In genomic region chr7:35599642-35600041, GRCh38 we compare ENCODE assay signal across 25 cellular contexts.
"Had no signal": no experiment of that assay in that cellular context is flagged by ENCODE, and none has a peak within 500 bp of the region (broad histone marks: within the 10 kb centered on the region; RNA-seq: fewer than 3 reads in every experiment).

No MANE protein-coding gene starts in this region.

- H2AFZ ChIP-seq: hepatocyte, neural progenitor cell, parathyroid adenoma had no signal

- H3K36me3 ChIP-seq: lower lobe of right lung, neural progenitor cell, neutrophil, right lobe of liver, stomach, thyroid gland, transverse colon, upper lobe of left lung, vagina had no signal

- H3K4me1 ChIP-seq: lower lobe of right lung, neural progenitor cell, parathyroid adenoma, psoas muscle, right lobe of liver, stomach, testis, thyroid gland, transverse colon, vagina had no signal

- ATAC-seq: lower lobe of right lung; naive thymus-derived CD8-positive, alpha-beta T cell; psoas muscle; stimulated activated naive B cell treated with anti-CD40 and anti-IgM and Interleukin-4, amounts not matched to agents 10 μg/mL and 1 μg/mL and 100 μg/mL, for 72 hours; stimulated activated naive CD8-positive, alpha-beta T cell treated with anti-CD3 and anti-CD28 coated beads, Interleukin-15, Interleukin-2, amounts not matched to agents 100 U/mL and 50 U/mL, for 24 hours had no signal

- H3K79me2 ChIP-seq: hepatocyte, parathyroid adenoma had no signal

- H3K4me2 ChIP-seq: hepatocyte, neural progenitor cell, smooth muscle cell had no signal

- H3K9me3 ChIP-seq: lower lobe of right lung, neutrophil, psoas muscle, right lobe of liver, stomach, testis, thyroid gland, transverse colon, upper lobe of left lung, vagina had no signal

- DNase-seq: islet precursor cell; lower lobe of right lung; mammary epithelial cell; mesenchymal stem cell; naive thymus-derived CD8-positive, alpha-beta T cell; occipital lobe; psoas muscle; right lobe of liver; stimulated activated CD4-positive, alpha-beta T cell treated with anti-CD3 and anti-CD28 coated beads, Interleukin-1b, Interleukin-23, amount 100 ng/mL, for 48 hours; stimulated activated CD4-positive, alpha-beta T cell treated with anti-CD3 and anti-CD28 coated beads, Interleukin-2, amount 100 ng/mL, for 48 hours; stimulated activated CD4-positive, alpha-beta T cell treated with anti-CD3 and anti-CD28 coated beads, Interleukin-4, amount 100 ng/mL, for 4 hours; stimulated activated CD8-positive, alpha-beta memory T cell treated with anti-CD3 and anti-CD28 coated beads, Interleukin-4, amount 100 ng/mL, for 48 hours; stimulated activated naive B cell treated with anti-CD40 and anti-IgM and Interleukin-4, amounts not matched to agents 10 μg/mL and 1 μg/mL and 100 μg/mL, for 72 hours; stimulated activated naive CD8-positive, alpha-beta T cell treated with anti-CD3 and anti-CD28 coated beads, Interleukin-15, Interleukin-2, amounts not matched to agents 100 U/mL and 50 U/mL, for 24 hours; stomach; testis; thyroid gland; transverse colon; upper lobe of left lung had no signal

- H3K27me3 ChIP-seq: hepatocyte, neural progenitor cell, neutrophil, right lobe of liver, stomach, testis, thyroid gland, transverse colon, upper lobe of left lung, vagina had no signal

- H3K27ac ChIP-seq: hepatocyte, lower lobe of right lung, neural progenitor cell, neutrophil, parathyroid adenoma, psoas muscle, right lobe of liver, stomach, testis, thyroid gland, transverse colon, upper lobe of left lung, vagina had no signal

- H3K4me3 ChIP-seq: hepatocyte, lower lobe of right lung, neural progenitor cell, psoas muscle, right lobe of liver, smooth muscle cell, stomach, testis, thyroid gland, transverse colon, upper lobe of left lung, vagina had no signal
